ENCODE assay signal across 10 cellular contexts in the genomic region with DNA sequence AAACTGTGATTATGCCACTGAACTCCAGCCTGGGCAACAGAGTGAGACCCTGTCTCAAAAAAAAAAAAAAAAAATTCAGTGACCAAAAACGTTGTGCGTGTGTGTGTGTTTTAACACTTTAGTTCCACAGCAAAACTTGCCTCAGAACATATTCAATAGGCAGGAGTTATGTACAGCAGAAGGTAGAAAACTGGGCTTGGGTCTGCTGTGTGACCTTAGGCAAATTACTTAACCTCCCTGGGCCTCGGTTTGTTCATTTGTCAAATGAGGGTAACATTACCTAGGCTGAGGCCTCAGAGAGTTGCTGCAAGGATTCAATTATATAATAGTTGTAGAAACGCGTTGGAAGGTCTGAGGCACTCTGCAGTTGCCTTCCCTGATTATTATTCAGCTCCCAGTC. TPM values are rescaled to one million over a fixed set of nuclear protein-coding genes. Genes with fewer than 3 reads are reported as not detected.
DNase-seq lines count a peak whose midpoint lies in the region; ATAC-seq, FAIRE-seq and TF ChIP-seq lines count a peak whose summit lies in the region.
"Had no signal": no experiment of that assay in that cellular context is flagged by ENCODE, and none has a peak within 500 bp of the region (broad histone marks: within the 10 kb centered on the region; RNA-seq: fewer than 3 reads in every experiment).

No MANE protein-coding gene starts in this region.

- in situ Hi-C loops in HepG2 (cut with HindIII; ENCODE audit: extremely low pct_ligation_motif_present, low pct_unique_long_range_greater_than_20kb) = no loop called here

- peaks cover 16% of the 10 kb centered on the region for H3K27me3 Mint-ChIP-seq in neural progenitor cell (ENCODE audit: insufficient read depth, low read depth)

- no peak for TF ChIP-seq EP300 in HepG2 (IDR thresholded peaks at IDR 0.05; ENCODE audit: low read depth in 2 of 2, low read length in 2 of 2)
- TF ChIP-seq EP300 in HepG2 (CRISPR knock-in tag; IDR thresholded peaks at IDR 0.05; ENCODE audit: borderline replicate concordance) = no peak

- H3K79me2 ChIP-seq in HepG2 (ENCODE audit: insufficient read depth, low read length) (no peaks in the 10 kb centered on the region), fibroblast of lung (ENCODE audit: control insufficient read depth, insufficient read depth, low read length) (no peaks in the 10 kb centered on the region), neural progenitor cell (ENCODE audit: low read depth) (no peaks in the 10 kb centered on the region)

- POLR2A ChIA-PET in HepG2 (lab: Yijun Ruan, JAX) = no interaction called here

- no peak overlapping the region for H3K9ac ChIP-seq in HepG2 (ENCODE audit: insufficient read depth, low read depth, low read length)
- H3K9ac ChIP-seq in fibroblast of lung (ENCODE audit: insufficient read depth, low read length) = peak overlapping the region; percentile 26
- H3K9ac ChIP-seq in neural progenitor cell = no peak overlapping the region

- peaks cover 10% of the 10 kb centered on the region; the same call in 1 of the 2 replicates for H3K4me1 ChIP-seq in HepG2 (ENCODE audit: insufficient read depth, low read length)
- no peaks in the 10 kb centered on the region for H3K4me1 ChIP-seq in right lobe of liver
- H3K4me1 ChIP-seq in fibroblast of lung (ENCODE audit: control insufficient read depth, extremely low read depth, insufficient read depth, low read length) = peaks cover 6% of the 10 kb centered on the region
- H3K4me1 ChIP-seq in neural progenitor cell = peaks cover 10% of the 10 kb centered on the region

- no TSS peak for BruUV-seq in HepG2 (replicated peaks; lab: Mats Ljungman, UMichigan)

- no peak overlapping the region for H3K4me3 ChIP-seq in HepG2 (replicated peaks in 1 of 3; ENCODE audit: insufficient read depth in 1 of 3, low read depth in 2 of 3, low read length in 3 of 3)
- H3K4me3 ChIP-seq in right lobe of liver = no peak overlapping the region
- peak overlapping the region; percentile 24 to 47 (median 43) for H3K4me3 ChIP-seq in fibroblast of lung (replicated peaks in 1 of 4; ENCODE audit: control extremely low read depth in 1 of 4, insufficient read depth in 1 of 4, low read depth in 3 of 4, low read length in 4 of 4)
- peak overlapping the region; percentile 38 for H3K4me3 ChIP-seq in neural progenitor cell

- CTCF ChIA-PET in HepG2 (lab: Yijun Ruan, JAX; ENCODE audit: low intra/inter-chr PET ratio, low total read pairs) = no interaction called here

- no peak for TF ChIP-seq POLR2A in HepG2 (IDR thresholded peaks at IDR 0.05; ENCODE audit: insufficient read depth in 1 of 2, low read depth in 2 of 2, low read length in 2 of 2)
- TF ChIP-seq POLR2A in right lobe of liver (IDR thresholded peaks at IDR 0.05) = no peak
- TF ChIP-seq POLR2A in erythroblast (IDR thresholded peaks at IDR 0.05; ENCODE audit: low read length) = no peak

- no peak overlapping the region for H3K27ac ChIP-seq in HepG2 (ENCODE audit: extremely low read length, insufficient read depth, low read length)
- H3K27ac ChIP-seq in right lobe of liver = no peak overlapping the region
- peak overlapping the region; percentile 69 for H3K27ac ChIP-seq in fibroblast of lung (ENCODE audit: insufficient read depth, low read length)
- H3K27ac ChIP-seq in neural progenitor cell = no peak overlapping the region

- DNase-seq in HepG2 (ENCODE audit: low spot score) (no peak), right lobe of liver (no peak), fibroblast of lung (ENCODE audit: low read depth in 2 of 2) (no peak), neural progenitor cell (ENCODE audit: low spot score) (no peak), iPS-NIHi7 (ENCODE audit: extremely low spot score) (no peak), erythroblast (lab: John Stamatoyannopoulos, UW) (no peak)
- DNase-seq in activated naive CD4-positive, alpha-beta T cell treated with anti-CD3 and anti-CD28 coated beads, Interleukin-2, amount 50 U/mL, for 72 hours (ENCODE audit: low spot score in 2 of 2) = no peak
- DNase-seq: activated CD8-positive, alpha-beta memory T cell treated with anti-CD3 and anti-CD28 coated beads, Interleukin-2, amount 50 U/mL, for 4 hours had no signal

- peak overlapping the region; percentile 84 for H3K4me3 Mint-ChIP-seq in neural progenitor cell
- H3K4me3 Mint-ChIP-seq: B cell had no signal

- intact Hi-C loops in HepG2 (cut with micrococcal nuclease; ENCODE audit: unreplicated experiment) (no loop called here), right lobe of liver (cut with DNase I) (no loop called here)

- H3K9me3 ChIP-seq in HepG2 (ENCODE audit: low read length) = no peaks in the 10 kb centered on the region
- H3K9me3 ChIP-seq in right lobe of liver = no peaks in the 10 kb centered on the region
- no peaks in the 10 kb centered on the region for H3K9me3 ChIP-seq in fibroblast of lung (ENCODE audit: control insufficient read depth, insufficient read depth, low read depth, low read length)
- no peaks in the 10 kb centered on the region for H3K9me3 ChIP-seq in neural progenitor cell (ENCODE audit: low read depth)

- no peak overlapping the region for H3K27ac Mint-ChIP-seq in neural progenitor cell
- no peak overlapping the region for H3K27ac Mint-ChIP-seq in activated naive CD4-positive, alpha-beta T cell treated with anti-CD3 and anti-CD28 coated beads, Interleukin-2, amount 50 U/mL, for 72 hours
- H3K27ac Mint-ChIP-seq: B cell had no signal

- peaks cover 11% of the 10 kb centered on the region for H3F3A ChIP-seq in neural progenitor cell (ENCODE audit: low read depth)

- TF ChIP-seq CTCF in HepG2 (CRISPR knock-in tag; IDR thresholded peaks at IDR 0.05) (no peak), right lobe of liver (IDR thresholded peaks at IDR 0.05) (no peak), fibroblast of lung (conservative IDR thresholded peaks at IDR 0.05 in 1 of 2, IDR thresholded peaks at IDR 0.05 in 1 of 2; ENCODE audit: low read depth in 1 of 2, low read length in 2 of 2) (no peak), neural progenitor cell (IDR thresholded peaks at IDR 0.05) (no peak)

- H3K27me3 ChIP-seq in HepG2 (ENCODE audit: control insufficient read depth in 1 of 2, insufficient read depth in 2 of 2, low read length in 2 of 2) (peaks cover 0 to 15% of the 10 kb centered on the region in 2 experiments; a peak in 3 of 5 replicates), right lobe of liver (no peaks in the 10 kb centered on the region), fibroblast of lung (ENCODE audit: control insufficient read depth, insufficient read depth, low read length) (no peaks in the 10 kb centered on the region), neural progenitor cell (peaks cover 79% of the 10 kb centered on the region)

- no peaks in the 10 kb centered on the region for H3K9me3 Mint-ChIP-seq in neural progenitor cell
- no peaks in the 10 kb centered on the region for H3K9me3 Mint-ChIP-seq in activated naive CD4-positive, alpha-beta T cell treated with anti-CD3 and anti-CD28 coated beads, Interleukin-2, amount 50 U/mL, for 72 hours

- H4K20me1 ChIP-seq in HepG2 (ENCODE audit: insufficient read depth, low read length) (no peaks in the 10 kb centered on the region), fibroblast of lung (ENCODE audit: control insufficient read depth, extremely low read depth, insufficient read depth, low read length) (no peaks in the 10 kb centered on the region), neural progenitor cell (ENCODE audit: low read depth) (peaks cover 2% of the 10 kb centered on the region)

- FAIRE-seq in HepG2 (lab: Jason Lieb, UNC) = no peak

- no peak overlapping the region for H2AFZ ChIP-seq in HepG2 (ENCODE audit: low read length)
- peak overlapping the region; percentile 78 for H2AFZ ChIP-seq in fibroblast of lung (ENCODE audit: low read length)
- H2AFZ ChIP-seq in neural progenitor cell (replicated peaks) = no peak overlapping the region

- peaks cover 25% of the 10 kb centered on the region for H3K4me1 Mint-ChIP-seq in neural progenitor cell
- H3K4me1 Mint-ChIP-seq: B cell had no signal

- H3K4me2 ChIP-seq in HepG2 (ENCODE audit: low read depth, low read length) (peak overlapping the region; percentile 43; the same call in 1 of the 2 replicates), fibroblast of lung (ENCODE audit: extremely low read depth, insufficient read depth, low read length) (peak overlapping the region; percentile 87), neural progenitor cell (peak overlapping the region; percentile 74)

- no peak for TF ChIP-seq RAD21 in HepG2 (CRISPR knock-in tag; IDR thresholded peaks at IDR 0.05)

- ATAC-seq in HepG2 (no peak), right lobe of liver (no peak), GM21360 (IDR thresholded peaks at IDR 0.05; ENCODE audit: unreplicated experiment) (no peak)
- ATAC-seq in activated naive CD4-positive, alpha-beta T cell treated with anti-CD3 and anti-CD28 coated beads, Interleukin-2, amount 50 U/mL, for 72 hours = no peak

- WGBS in HepG2 (ENCODE audit: low lambda C conversion rate) = 40% methylated on average over 5 of the region's 5 CpGs
- whole genome bisulfite sequencing in right lobe of liver (ENCODE audit: insufficient coverage, low coverage, low lambda C conversion rate, missing lambda C conversion rate) = 53% methylated on average over 5 of the region's 5 CpGs

- H3K36me3 Mint-ChIP-seq in neural progenitor cell = no peaks in the 10 kb centered on the region
- H3K36me3 Mint-ChIP-seq in activated naive CD4-positive, alpha-beta T cell treated with anti-CD3 and anti-CD28 coated beads, Interleukin-2, amount 50 U/mL, for 72 hours = peaks cover 0 to 11% of the 10 kb centered on the region in 2 donors

- H3K36me3 ChIP-seq in HepG2 (replicated peaks in 1 of 2; ENCODE audit: control insufficient read depth in 1 of 2, insufficient read depth in 2 of 2, low read length in 2 of 2) (no peaks in the 10 kb centered on the region), right lobe of liver (no peaks in the 10 kb centered on the region), fibroblast of lung (ENCODE audit: control insufficient read depth, insufficient read depth, low read length) (no peaks in the 10 kb centered on the region), neural progenitor cell (no peaks in the 10 kb centered on the region)

RNA-seq across cellular contexts. Expression of a gene that starts 10.3 kb away (rescaled TPM):
- total RNA-seq in HepG2 (2016; rRNA removed; fragmentation: Illumina TruSeq; extraction: Trizol) = not detected in 2 replicates
- not detected in 2 replicates for total RNA-seq in HepG2 (2016; cell fraction: cytosol; rRNA removed; fragmentation: Illumina TruSeq; extraction: Trizol; ENCODE audit: low read depth)
- not detected in 2 replicates for total RNA-seq in HepG2 (2016; cell fraction: insoluble cytoplasmic fraction; rRNA removed; fragmentation: Illumina TruSeq; extraction: Trizol)
- not detected in 2 replicates for total RNA-seq in HepG2 (2016; cell fraction: membrane; rRNA removed; fragmentation: Illumina TruSeq; extraction: Trizol)
- not detected in 2 replicates for total RNA-seq in HepG2 (2016; cell fraction: nucleus; rRNA removed; fragmentation: Illumina TruSeq; extraction: Trizol)
- not detected in 2 replicates for polyA plus RNA-seq in HepG2 (2011; rRNA removed)
- not detected in 2 replicates for polyA plus RNA-seq in HepG2 (2011; cell fraction: cytosol; rRNA removed)
- polyA plus RNA-seq in HepG2 (2011; cell fraction: nucleus; rRNA removed) = not detected in 2 replicates
- polyA plus RNA-seq in HepG2 (2012) = not detected in 2 replicates
- polyA plus RNA-seq in HepG2 (2016; cell fraction: cytosol; fragmentation: Illumina TruSeq; extraction: Trizol; ENCODE audit: low read depth) = not detected in 2 replicates
- polyA plus RNA-seq in HepG2 (2016; cell fraction: insoluble cytoplasmic fraction; fragmentation: Illumina TruSeq; extraction: Trizol; ENCODE audit: low read depth) = not detected in 2 replicates
- not detected in 2 replicates for polyA plus RNA-seq in HepG2 (2016; cell fraction: membrane; fragmentation: Illumina TruSeq; extraction: Trizol; ENCODE audit: low read depth)
- polyA plus RNA-seq in HepG2 (2016; cell fraction: nucleus; fragmentation: Illumina TruSeq; extraction: Trizol; ENCODE audit: insufficient read depth, low read depth) = 0.23 TPM in 1 of 2 replicates, not detected in the other
- not detected in 2 replicates for polyA minus RNA-seq in HepG2 (2011; rRNA and poly(A)+ RNA removed; ENCODE audit: low replicate concordance)
- not detected in 2 replicates for polyA minus RNA-seq in HepG2 (2011; cell fraction: cytosol; rRNA and poly(A)+ RNA removed)
- not detected in 2 replicates for polyA minus RNA-seq in HepG2 (2011; cell fraction: nucleus; rRNA and poly(A)+ RNA removed)
- not detected for total RNA-seq in right lobe of liver
- 0.66 and 2.1 TPM in 2 replicates for total RNA-seq in fibroblast of lung
- polyA plus RNA-seq in fibroblast of lung = 1.4 and 2.9 TPM in 2 replicates
- 1.2 and 1.8 TPM in 2 replicates for polyA plus RNA-seq in fibroblast of lung (2012)
- polyA minus RNA-seq in fibroblast of lung (ENCODE audit: low replicate concordance) = not detected in 2 replicates
- total RNA-seq in neural progenitor cell (ENCODE audit: low replicate concordance) = 0.04 and 0.25 TPM in 2 replicates
- not detected for total RNA-seq in activated naive CD4-positive, alpha-beta T cell treated with anti-CD3 and anti-CD28 coated beads, Interleukin-2, amount 50 U/mL, for 72 hours

Comparison
In these comparisons a context has a peak if more than half of its experiments do, and no peak if none do; other contexts are left out.
1. H3K4me3 ChIP-seq: peak in fibroblast of lung (4 of 4) and neural progenitor cell (single experiment); none in HepG2 (0 of 3) and right lobe of liver (0 of 3).
2. Peak in every context shown above with its lines, with median percentiles within 50 percentile points of each other: H3K4me2 ChIP-seq.